Comparison of ENCODE assay signal across 11 cellular contexts in genomic region chr5:92976156-92976555, GRCh38.
"Had no signal": no experiment of that assay in that cellular context is flagged by ENCODE, and none has a peak within 500 bp of the region (broad histone marks: within the 10 kb centered on the region; RNA-seq: fewer than 3 reads in every experiment).

No MANE protein-coding gene starts in this region.

- H3K4me2 ChIP-seq: GM23338 had no signal

- H2AFZ ChIP-seq: GM23248, GM23338 had no signal

- DNase-seq: GM23248, GOT3, H7, H9, HCEC 1CT, HFFc6 had no signal

- H3K27ac ChIP-seq: GM23248 had no signal

- H3K9me3 ChIP-seq: HAP-1 had no signal

- ATAC-seq: GM23338, HCT116 had no signal

- FAIRE-seq: H1, H54 had no signal

- H3K36me3 ChIP-seq: HAP-1 had no signal

- H3K9ac ChIP-seq: GM23248 had no signal

- H3K4me1 ChIP-seq: HAP-1 had no signal

- H3K4me3 ChIP-seq: GM23248, GM23338, HAP-1 had no signal
